8 cellular contexts compared by ENCODE assay signal in genomic region chr11:31958086-31958735, GRCh38.
DNase-seq lines count a peak whose midpoint lies in the region; ATAC-seq and TF ChIP-seq lines count a peak whose summit lies in the region.

No MANE protein-coding gene starts in this region.

- POLR2A ChIA-PET in MCF 10A (lab: Yijun Ruan, JAX) = interaction anchor here (0.8 kb wide), 1 partner anchor 37 kb away, joined by 3 read pairs; no protein-coding TSS in a partner anchor

- peak; percentile 79 for ATAC-seq in HG03558 (IDR thresholded peaks at IDR 0.05; ENCODE audit: extremely low read depth, unreplicated experiment)

- H3K4me1 Mint-ChIP-seq in MCF 10A (ENCODE audit: insufficient read depth, unreplicated experiment) (peaks cover 5% of the 10 kb centered on the region), immature natural killer cell (peaks cover 0 to 2% of the 10 kb centered on the region in 2 donors)

- CTCF ChIA-PET in MCF 10A (lab: Yijun Ruan, JAX) = interaction anchor here (0.5 to 2.9 kb wide), 14 partner anchors 9 to 1050 kb away, joined by 3 to 8 read pairs (median 3); no protein-coding TSS in a partner anchor

- no peak overlapping the region for H3K4me3 Mint-ChIP-seq in MCF 10A (ENCODE audit: unreplicated experiment)
- no peak overlapping the region for H3K4me3 Mint-ChIP-seq in immature natural killer cell

- DNase-seq in Daoy (ENCODE audit: low read depth) (peak; percentile 63), GM20000 (ENCODE audit: low spot score) (peak; percentile 78), T-helper 2 cell (peak in 4 of 5 experiments; percentile 14 to 64 (median 28)), MCF 10A (ENCODE audit: unreplicated experiment) (peak; percentile 50), immature natural killer cell (peak; percentile 17 to 44 (median 35)), NCI-H1105 (lab: John Stamatoyannopoulos, UW) (no peak)
- DNase-seq in stimulated activated CD4-positive, alpha-beta T cell treated with anti-CD3 and anti-CD28 coated beads, Interleukin-2, amount 100 ng/mL, for 24 hours = peak; percentile 69 to 77

- H3K9me3 Mint-ChIP-seq in MCF 10A (ENCODE audit: unreplicated experiment) (no peaks in the 10 kb centered on the region), immature natural killer cell (peaks cover 0 to 3% (median 0%) of the 10 kb centered on the region in 6 donors)

- H3K27ac Mint-ChIP-seq in MCF 10A (ENCODE audit: low read depth, unreplicated experiment) (no peak overlapping the region), immature natural killer cell (no peak overlapping the region)

- intact Hi-C loops in MCF 10A (cut with micrococcal nuclease) = no loop called here

- no peaks in the 10 kb centered on the region for H3K36me3 Mint-ChIP-seq in MCF 10A (ENCODE audit: insufficient read depth, unreplicated experiment)
- no peaks in the 10 kb centered on the region for H3K36me3 Mint-ChIP-seq in immature natural killer cell

- TF ChIP-seq CTCF in GM20000 (IDR thresholded peaks at IDR 0.05; ENCODE audit: extremely low read depth, missing control alignments) (peak; percentile 91), MCF 10A (IDR thresholded peaks at IDR 0.05; ENCODE audit: unreplicated experiment) (peak; percentile 34)

- H3K27me3 Mint-ChIP-seq in MCF 10A (ENCODE audit: insufficient read depth, unreplicated experiment) (no peaks in the 10 kb centered on the region), immature natural killer cell (ENCODE audit: low read depth in 3 of 3) (peaks cover 2 to 6% (median 3%) of the 10 kb centered on the region in 3 donors)

- BruUV-seq in MCF 10A (replicated peaks; lab: Mats Ljungman, UMichigan) = no TSS peak
